9 cellular contexts compared by ENCODE assay signal in the genomic region with DNA sequence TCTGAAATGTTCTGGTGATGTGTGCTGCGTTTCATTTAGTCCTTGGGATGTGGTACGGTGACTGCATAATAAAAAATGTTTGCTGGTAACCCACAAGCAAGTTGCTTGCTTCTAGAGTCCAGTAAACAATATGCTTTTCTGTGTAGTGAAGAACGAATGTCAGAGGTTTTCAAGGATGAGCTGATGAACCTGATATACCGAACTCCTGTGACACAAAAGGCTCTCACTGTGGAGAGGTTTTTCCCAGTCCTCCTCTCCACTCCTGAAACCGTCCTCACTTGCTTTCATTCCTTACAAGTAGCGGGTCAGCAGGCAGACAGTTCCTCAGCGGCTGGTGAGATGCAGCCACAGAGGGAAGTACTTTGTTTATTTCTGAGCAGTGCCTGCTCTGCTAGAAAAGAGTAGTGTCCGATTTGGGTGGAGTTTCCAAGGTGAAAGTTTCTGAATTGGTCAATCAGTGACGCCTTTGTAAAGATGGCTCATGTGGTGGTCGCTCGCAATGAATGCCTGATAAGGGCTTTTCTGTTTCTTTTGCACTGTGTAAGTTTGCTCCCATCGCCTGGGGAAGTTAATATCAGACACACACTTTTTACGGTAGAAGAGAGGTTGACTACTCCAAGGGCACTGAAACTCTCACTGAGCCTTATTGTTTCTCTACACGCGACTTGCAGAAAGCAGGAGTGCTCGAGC. TPM values are rescaled to one million over a fixed set of nuclear protein-coding genes. Genes with fewer than 3 reads are reported as not detected.
DNase-seq lines count a peak whose midpoint lies in the region; ATAC-seq, FAIRE-seq and TF ChIP-seq lines count a peak whose summit lies in the region.
"Had no signal": no experiment of that assay in that cellular context is flagged by ENCODE, and none has a peak within 500 bp of the region (broad histone marks: within the 10 kb centered on the region; RNA-seq: fewer than 3 reads in every experiment).

No MANE protein-coding gene starts in this region.

- no peaks in the 10 kb centered on the region for H3K27me3 Mint-ChIP-seq in CD8-positive, alpha-beta memory T cell

- TF ChIP-seq EP300 in stomach (IDR thresholded peaks at IDR 0.05): no peak

- peak overlapping the region; percentile 63 to 97 (median 96) for H3K27ac Mint-ChIP-seq in CD8-positive, alpha-beta memory T cell

- peaks cover 24% of the 10 kb centered on the region for H3K4me1 ChIP-seq in CD8-positive, alpha-beta memory T cell (ENCODE audit: insufficient read depth, low read length)
- H3K4me1 ChIP-seq in NT2/D1 (ENCODE audit: insufficient read depth, insufficient read length) (peaks cover 3% of the 10 kb centered on the region), left lung (peaks cover 18 to 69% of the 10 kb centered on the region in 2 donors), stomach (peaks cover 32 to 74% (median 56%) of the 10 kb centered on the region in 4 donors)

- 10 to 17% (median 15%) methylated on average over 16 of the region's 16 CpGs for WGBS in stomach, 5 donors

- no peak for TF ChIP-seq CTCF in bronchial epithelial cell (IDR thresholded peaks at IDR 0.05; ENCODE audit: insufficient read depth, low read length, severe bottlenecking)
- no peak for TF ChIP-seq CTCF in left lung (IDR thresholded peaks at IDR 0.05)
- TF ChIP-seq CTCF in stomach (IDR thresholded peaks at IDR 0.05): no peak

- H3K36me3 ChIP-seq in CD8-positive, alpha-beta memory T cell (ENCODE audit: insufficient read depth, low read length): no peaks in the 10 kb centered on the region
- no peaks in the 10 kb centered on the region for H3K36me3 ChIP-seq in NT2/D1 (ENCODE audit: insufficient read depth, insufficient read length, low read length)
- no peaks in the 10 kb centered on the region for H3K36me3 ChIP-seq in bronchial epithelial cell (ENCODE audit: control insufficient read depth, insufficient read depth, low read length)
- H3K36me3 ChIP-seq in left lung: no peaks in the 10 kb centered on the region
- no peaks in the 10 kb centered on the region for H3K36me3 ChIP-seq in stomach

- peaks cover 0 to 17% (median 2%) of the 10 kb centered on the region in 3 donors for H3K36me3 Mint-ChIP-seq in CD8-positive, alpha-beta memory T cell

- FAIRE-seq in bronchial epithelial cell (lab: Jason Lieb, UNC): no peak

- no peaks in the 10 kb centered on the region for H3K27me3 ChIP-seq in CD8-positive, alpha-beta memory T cell (ENCODE audit: insufficient read depth, low read length, poor library complexity, severe bottlenecking)
- no peaks in the 10 kb centered on the region for H3K27me3 ChIP-seq in NT2/D1 (ENCODE audit: insufficient read depth, insufficient read length)
- H3K27me3 ChIP-seq in bronchial epithelial cell (ENCODE audit: control insufficient read depth, insufficient read depth, low read length): no peaks in the 10 kb centered on the region
- H3K27me3 ChIP-seq in left lung: no peaks in the 10 kb centered on the region
- H3K27me3 ChIP-seq in stomach: no peaks in the 10 kb centered on the region

- peaks cover 41 to 65% (median 58%) of the 10 kb centered on the region in 3 donors for H3K4me1 Mint-ChIP-seq in CD8-positive, alpha-beta memory T cell

- no peak for TF ChIP-seq POLR2A in stomach (IDR thresholded peaks at IDR 0.05)

- DNase-seq in CD8-positive, alpha-beta memory T cell: no peak
- DNase-seq in NT2/D1 (ENCODE audit: low read depth, low spot score): no peak
- DNase-seq in bronchial epithelial cell (ENCODE audit: low read depth): peak; percentile 45
- peak in 1 of 2 donors; percentile 65 for DNase-seq in left lung
- peak; percentile 42 for DNase-seq in stomach
- DNase-seq in amniotic stem cell (lab: John Stamatoyannopoulos, UW): no peak
- no peak for DNase-seq in GF-D8 (lab: John Stamatoyannopoulos, UW)

- H3K9me3 Mint-ChIP-seq in CD8-positive, alpha-beta memory T cell: no peaks in the 10 kb centered on the region

- H3K4me3 ChIP-seq in CD8-positive, alpha-beta memory T cell (ENCODE audit: low read length): peak overlapping the region; percentile 48
- H3K4me3 ChIP-seq in NT2/D1 (ENCODE audit: insufficient read length, low read depth): no peak overlapping the region
- peak overlapping the region; percentile 89 for H3K4me3 ChIP-seq in bronchial epithelial cell (ENCODE audit: low read depth, low read length)
- peak overlapping the region; percentile 54 to 77 for H3K4me3 ChIP-seq in left lung
- peak overlapping the region; percentile 68 to 89 (median 76) for H3K4me3 ChIP-seq in stomach
- H3K4me3 ChIP-seq: SK-N-MC had no signal

- POLR2A ChIA-PET in CD8-positive, alpha-beta memory T cell (lab: Charles Lee): no interaction called here

- ATAC-seq in GM21576 (IDR thresholded peaks at IDR 0.05; ENCODE audit: unreplicated experiment) (peak; percentile 17), left lung (peak; percentile 31)

- CTCF ChIA-PET in CD8-positive, alpha-beta memory T cell (lab: Charles Lee): interaction anchor here (0.7 kb wide), 1 partner anchor 13 kb away, joined by 3 read pairs; no protein-coding TSS in a partner anchor

- no peaks in the 10 kb centered on the region for H3K9me3 ChIP-seq in CD8-positive, alpha-beta memory T cell (ENCODE audit: low read length)
- H3K9me3 ChIP-seq in NT2/D1 (ENCODE audit: insufficient read depth, low read length): no peaks in the 10 kb centered on the region
- H3K9me3 ChIP-seq in left lung: no peaks in the 10 kb centered on the region
- H3K9me3 ChIP-seq in stomach: no peaks in the 10 kb centered on the region

- peak overlapping the region; percentile 88 to 99 (median 97) for H3K4me3 Mint-ChIP-seq in CD8-positive, alpha-beta memory T cell

- peak overlapping the region; percentile 6 for H3K27ac ChIP-seq in CD8-positive, alpha-beta memory T cell (ENCODE audit: low read depth, low read length)
- H3K27ac ChIP-seq in left lung (peak overlapping the region; percentile 96 to 99), stomach (peak overlapping the region; percentile 66 to 99 (median 98))
- H3K27ac ChIP-seq: SK-N-MC had no signal

- intact Hi-C loops in left lung (cut with DNase I) (no loop called here), stomach (cut with DNase I; ENCODE audit: low total_unique reads) (no loop called here)

- peak overlapping the region; percentile 34 for H3K9ac ChIP-seq in NT2/D1 (ENCODE audit: insufficient read length, low read depth)

RNA-seq across cellular contexts. Expression of a gene that starts 3.0 kb away (rescaled TPM):
- 10 to 100 TPM; 49.3 to 51.5 TPM for total RNA-seq in CD8-positive, alpha-beta memory T cell
- 6.0 TPM for polyA plus RNA-seq in CD8-positive, alpha-beta memory T cell
- 2.6 and 3.5 TPM in 2 replicates for total RNA-seq in bronchial epithelial cell
- total RNA-seq in left lung: 10 to 100 TPM; 26.6 to 44.7 TPM
- total RNA-seq in stomach: 10 to 100 TPM; 11.6 to 60.3 (median 19.1) TPM
- polyA plus RNA-seq in stomach: 1 to 10 TPM; 4.1 to 7.3 (median 4.4) TPM

Comparison
In these comparisons a context has a peak if more than half of its experiments do, and no peak if none do; other contexts are left out.
1. DNase-seq: peak in bronchial epithelial cell (single experiment) and stomach (single experiment); none in CD8-positive, alpha-beta memory T cell (0 of 5), NT2/D1 (single experiment), amniotic stem cell (single experiment) and GF-D8 (single experiment).
2. H3K27ac ChIP-seq: peak in every context shown above with its lines; median percentile 98 in stomach; 98 in left lung; 6 in CD8-positive, alpha-beta memory T cell.